ENCODE assay signal across 16 cellular contexts in genomic region chr3:48077835-48078234, GRCh38.
A peak's percentile ranks its signal among the peaks of the same experiment; 100 is the strongest.
DNase-seq lines count a peak whose midpoint lies in the region; ATAC-seq, FAIRE-seq and TF ChIP-seq lines count a peak whose summit lies in the region.
"Had no signal": no experiment of that assay in that cellular context is flagged by ENCODE, and none has a peak within 500 bp of the region (broad histone marks: within the 10 kb centered on the region; RNA-seq: fewer than 3 reads in every experiment).

No MANE protein-coding gene starts in this region.

- peaks cover 3% of the 10 kb centered on the region for H3K36me3 ChIP-seq in bronchial epithelial cell (ENCODE audit: control insufficient read depth, insufficient read depth, low read length)

- FAIRE-seq in bronchial epithelial cell (lab: Jason Lieb, UNC) = no peak
- FAIRE-seq: urothelium cell line had no signal

- TF ChIP-seq CTCF in bronchial epithelial cell (IDR thresholded peaks at IDR 0.05; ENCODE audit: insufficient read depth, low read length, severe bottlenecking) = no peak

- no peak overlapping the region for H3K27ac Mint-ChIP-seq in activated naive CD8-positive, alpha-beta T cell treated with anti-CD3 and anti-CD28 coated beads, Interleukin-2, amount 50 U/mL, for 24 hours
- H3K27ac Mint-ChIP-seq: activated naive CD8-positive, alpha-beta T cell treated with anti-CD3 and anti-CD28 coated beads, Interleukin-2, amount 10 ng/mL, durations not matched to agents 7 days and 5 days; activated T-cell treated with anti-CD3 and anti-CD28 coated beads, Interleukin-2, amount 50 U/mL, for 24 hours had no signal

- H3K4me1 Mint-ChIP-seq in activated naive CD8-positive, alpha-beta T cell treated with anti-CD3 and anti-CD28 coated beads, Interleukin-2, amount 50 U/mL, for 24 hours = peaks cover 8% of the 10 kb centered on the region

- H3K36me3 Mint-ChIP-seq in activated naive CD8-positive, alpha-beta T cell treated with anti-CD3 and anti-CD28 coated beads, Interleukin-2, amount 50 U/mL, for 24 hours (ENCODE audit: low read depth) = peaks cover 19% of the 10 kb centered on the region

- DNase-seq in AG20443 (ENCODE audit: low spot score) = peak; percentile 27
- DNase-seq in LHCN-M2 (ENCODE audit: low read depth) = peak; percentile 81
- peak; percentile 19 for DNase-seq in bronchial epithelial cell (ENCODE audit: low read depth)
- peak; percentile 81 for DNase-seq in iris pigment epithelial cell (ENCODE audit: low read depth)
- DNase-seq in globus pallidus (ENCODE audit: low spot score) = no peak
- DNase-seq in NCI-H1417 (lab: John Stamatoyannopoulos, UW) = no peak
- DNase-seq in activated naive CD8-positive, alpha-beta T cell treated with anti-CD3 and anti-CD28 coated beads, Interleukin-2, amount 50 U/mL, for 24 hours = no peak
- DNase-seq in G401 (ENCODE audit: low spot score) = no peak
- DNase-seq: activated naive CD8-positive, alpha-beta T cell treated with anti-CD3 and anti-CD28 coated beads, Interleukin-2, amount 10 ng/mL, durations not matched to agents 7 days and 5 days; activated T-cell treated with anti-CD3 and anti-CD28 coated beads, Interleukin-2, amount 50 U/mL, for 24 hours; left colon; NCI-H1694; NCI-H524; stimulated activated naive CD4-positive, alpha-beta T cell had no signal

- H3K27me3 Mint-ChIP-seq in activated naive CD8-positive, alpha-beta T cell treated with anti-CD3 and anti-CD28 coated beads, Interleukin-2, amount 50 U/mL, for 24 hours = no peaks in the 10 kb centered on the region
- H3K27me3 Mint-ChIP-seq: activated naive CD8-positive, alpha-beta T cell treated with anti-CD3 and anti-CD28 coated beads, Interleukin-2, amount 10 ng/mL, durations not matched to agents 7 days and 5 days; activated T-cell treated with anti-CD3 and anti-CD28 coated beads, Interleukin-2, amount 50 U/mL, for 24 hours had no signal

- H3K27me3 ChIP-seq in bronchial epithelial cell (ENCODE audit: control insufficient read depth, insufficient read depth, low read length) = no peaks in the 10 kb centered on the region

- no peak for ATAC-seq in activated naive CD8-positive, alpha-beta T cell treated with anti-CD3 and anti-CD28 coated beads, Interleukin-2, amount 50 U/mL, for 24 hours
- ATAC-seq: left colon had no signal

- in situ Hi-C loops in G401 (cut with HindIII; ENCODE audit: low sequenced_read_pairs) = no loop called here

- H3K9me3 Mint-ChIP-seq in activated naive CD8-positive, alpha-beta T cell treated with anti-CD3 and anti-CD28 coated beads, Interleukin-2, amount 50 U/mL, for 24 hours = no peaks in the 10 kb centered on the region
- H3K9me3 Mint-ChIP-seq: activated naive CD8-positive, alpha-beta T cell treated with anti-CD3 and anti-CD28 coated beads, Interleukin-2, amount 10 ng/mL, durations not matched to agents 7 days and 5 days; activated T-cell treated with anti-CD3 and anti-CD28 coated beads, Interleukin-2, amount 50 U/mL, for 24 hours had no signal

- H3K4me3 Mint-ChIP-seq in activated naive CD8-positive, alpha-beta T cell treated with anti-CD3 and anti-CD28 coated beads, Interleukin-2, amount 50 U/mL, for 24 hours = no peak overlapping the region
- H3K4me3 Mint-ChIP-seq: activated naive CD8-positive, alpha-beta T cell treated with anti-CD3 and anti-CD28 coated beads, Interleukin-2, amount 10 ng/mL, durations not matched to agents 7 days and 5 days; activated T-cell treated with anti-CD3 and anti-CD28 coated beads, Interleukin-2, amount 50 U/mL, for 24 hours had no signal

- no peak overlapping the region for H3K4me3 ChIP-seq in bronchial epithelial cell (ENCODE audit: low read depth, low read length)
- H3K4me3 ChIP-seq: SK-N-MC had no signal

Comparison
In these comparisons a context has a peak if more than half of its experiments do, and no peak if none do; other contexts are left out.
1. DNase-seq: peak in AG20443 (single experiment), LHCN-M2 (single experiment), bronchial epithelial cell (single experiment) and iris pigment epithelial cell (single experiment); none in globus pallidus (single experiment), NCI-H1417 (0 of 3), activated naive CD8-positive, alpha-beta T cell treated with anti-CD3 and anti-CD28 coated beads, Interleukin-2, amount 50 U/mL, for 24 hours (single experiment) and G401 (single experiment).